ENCODE assay signal across 1 cellular context in genomic region chr22:41491379-41492100, GRCh38.
TF ChIP-seq lines count a peak whose summit lies in the region.

No MANE protein-coding gene starts in this region.

TF ChIP-seq in GM23338, 12 proteins besides CTCF, POLR2A, EP300 and RAD21 (continued from another document):
- TF ChIP-seq ETS1 (IDR thresholded peaks at IDR 0.05) (no peak), CREB1 (CRISPR knock-in tag; IDR thresholded peaks at IDR 0.05; ENCODE audit: low read depth) (no peak), JUNB (IDR thresholded peaks at IDR 0.05; ENCODE audit: unreplicated experiment) (no peak), NANOG (IDR thresholded peaks at IDR 0.05; ENCODE audit: borderline replicate concordance) (no peak), ZNF114 (CRISPR knock-in tag; IDR thresholded peaks at IDR 0.05) (no peak), REST (IDR thresholded peaks at IDR 0.05; ENCODE audit: unreplicated experiment) (no peak), EZH2phosphoT487 (IDR thresholded peaks at IDR 0.05; ENCODE audit: unreplicated experiment) (no peak), STAT1 (IDR thresholded peaks at IDR 0.05; ENCODE audit: unreplicated experiment) (no peak), EZH2 (IDR thresholded peaks at IDR 0.05; ENCODE audit: low read depth, unreplicated experiment) (no peak), ZNF331 (CRISPR knock-in tag; IDR thresholded peaks at IDR 0.05; ENCODE audit: low read depth) (no peak)
- TF ChIP-seq, protein P1, sequence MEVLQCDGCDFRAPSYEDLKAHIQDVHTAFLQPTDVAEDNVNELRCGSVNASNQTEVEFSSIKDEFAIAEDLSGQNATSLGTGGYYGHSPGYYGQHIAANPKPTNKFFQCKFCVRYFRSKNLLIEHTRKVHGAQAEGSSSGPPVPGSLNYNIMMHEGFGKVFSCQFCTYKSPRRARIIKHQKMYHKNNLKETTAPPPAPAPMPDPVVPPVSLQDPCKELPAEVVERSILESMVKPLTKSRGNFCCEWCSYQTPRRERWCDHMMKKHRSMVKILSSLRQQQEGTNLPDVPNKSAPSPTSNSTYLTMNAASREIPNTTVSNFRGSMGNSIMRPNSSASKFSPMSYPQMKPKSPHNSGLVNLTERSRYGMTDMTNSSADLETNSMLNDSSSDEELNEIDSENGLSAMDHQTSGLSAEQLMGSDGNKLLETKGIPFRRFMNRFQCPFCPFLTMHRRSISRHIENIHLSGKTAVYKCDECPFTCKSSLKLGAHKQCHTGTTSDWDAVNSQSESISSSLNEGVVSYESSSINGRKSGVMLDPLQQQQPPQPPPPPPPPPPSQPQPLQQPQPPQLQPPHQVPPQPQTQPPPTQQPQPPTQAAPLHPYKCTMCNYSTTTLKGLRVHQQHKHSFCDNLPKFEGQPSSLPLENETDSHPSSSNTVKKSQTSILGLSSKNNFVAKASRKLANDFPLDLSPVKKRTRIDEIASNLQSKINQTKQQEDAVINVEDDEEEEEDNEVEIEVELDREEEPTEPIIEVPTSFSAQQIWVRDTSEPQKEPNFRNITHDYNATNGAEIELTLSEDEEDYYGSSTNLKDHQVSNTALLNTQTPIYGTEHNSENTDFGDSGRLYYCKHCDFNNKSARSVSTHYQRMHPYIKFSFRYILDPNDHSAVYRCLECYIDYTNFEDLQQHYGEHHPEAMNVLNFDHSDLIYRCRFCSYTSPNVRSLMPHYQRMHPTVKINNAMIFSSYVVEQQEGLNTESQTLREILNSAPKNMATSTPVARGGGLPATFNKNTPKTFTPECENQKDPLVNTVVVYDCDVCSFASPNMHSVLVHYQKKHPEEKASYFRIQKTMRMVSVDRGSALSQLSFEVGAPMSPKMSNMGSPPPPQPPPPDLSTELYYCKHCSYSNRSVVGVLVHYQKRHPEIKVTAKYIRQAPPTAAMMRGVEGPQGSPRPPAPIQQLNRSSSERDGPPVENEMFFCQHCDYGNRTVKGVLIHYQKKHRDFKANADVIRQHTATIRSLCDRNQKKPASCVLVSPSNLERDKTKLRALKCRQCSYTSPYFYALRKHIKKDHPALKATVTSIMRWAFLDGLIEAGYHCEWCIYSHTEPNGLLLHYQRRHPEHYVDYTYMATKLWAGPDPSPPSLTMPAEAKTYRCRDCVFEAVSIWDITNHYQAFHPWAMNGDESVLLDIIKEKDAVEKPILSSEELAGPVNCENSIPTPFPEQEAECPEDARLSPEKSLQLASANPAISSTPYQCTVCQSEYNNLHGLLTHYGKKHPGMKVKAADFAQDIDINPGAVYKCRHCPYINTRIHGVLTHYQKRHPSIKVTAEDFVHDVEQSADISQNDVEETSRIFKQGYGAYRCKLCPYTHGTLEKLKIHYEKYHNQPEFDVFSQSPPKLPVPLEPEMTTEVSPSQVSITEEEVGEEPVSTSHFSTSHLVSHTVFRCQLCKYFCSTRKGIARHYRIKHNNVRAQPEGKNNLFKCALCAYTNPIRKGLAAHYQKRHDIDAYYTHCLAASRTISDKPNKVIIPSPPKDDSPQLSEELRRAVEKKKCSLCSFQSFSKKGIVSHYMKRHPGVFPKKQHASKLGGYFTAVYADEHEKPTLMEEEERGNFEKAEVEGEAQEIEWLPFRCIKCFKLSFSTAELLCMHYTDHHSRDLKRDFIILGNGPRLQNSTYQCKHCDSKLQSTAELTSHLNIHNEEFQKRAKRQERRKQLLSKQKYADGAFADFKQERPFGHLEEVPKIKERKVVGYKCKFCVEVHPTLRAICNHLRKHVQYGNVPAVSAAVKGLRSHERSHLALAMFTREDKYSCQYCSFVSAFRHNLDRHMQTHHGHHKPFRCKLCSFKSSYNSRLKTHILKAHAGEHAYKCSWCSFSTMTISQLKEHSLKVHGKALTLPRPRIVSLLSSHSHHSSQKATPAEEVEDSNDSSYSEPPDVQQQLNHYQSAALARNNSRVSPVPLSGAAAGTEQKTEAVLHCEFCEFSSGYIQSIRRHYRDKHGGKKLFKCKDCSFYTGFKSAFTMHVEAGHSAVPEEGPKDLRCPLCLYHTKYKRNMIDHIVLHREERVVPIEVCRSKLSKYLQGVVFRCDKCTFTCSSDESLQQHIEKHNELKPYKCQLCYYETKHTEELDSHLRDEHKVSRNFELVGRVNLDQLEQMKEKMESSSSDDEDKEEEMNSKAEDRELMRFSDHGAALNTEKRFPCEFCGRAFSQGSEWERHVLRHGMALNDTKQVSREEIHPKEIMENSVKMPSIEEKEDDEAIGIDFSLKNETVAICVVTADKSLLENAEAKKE (CRISPR knock-in tag; IDR thresholded peaks at IDR 0.05): no peak
TF ChIP-seq in GM23338: peak in this region for 0.
